In genomic region chr10:96524745-96525144, GRCh38 we compare ENCODE assay signal across 14 cellular contexts.
"Had no signal": no experiment of that assay in that cellular context is flagged by ENCODE, and none has a peak within 500 bp of the region (broad histone marks: within the 10 kb centered on the region; RNA-seq: fewer than 3 reads in every experiment).

No MANE protein-coding gene starts in this region.

- DNase-seq: dermis blood vessel endothelial cell; esophagus squamous epithelium; foreskin fibroblast; glutamatergic neuron; islet precursor cell; mammary epithelial cell; naive thymus-derived CD4-positive, alpha-beta T cell; ovary; small intestine; stimulated activated CD4-positive, alpha-beta T cell treated with anti-CD3 and anti-CD28 coated beads, Interleukin-12 subunit alpha, Interleukin-12 subunit beta, amount 100 ng/mL, for 4 hours; stimulated activated naive CD4-positive, alpha-beta T cell treated with Interleukin-2 at 50 U/mL for 16 hours; trophoblast cell had no signal

- ATAC-seq: gastroesophageal sphincter; left lobe of liver; naive thymus-derived CD4-positive, alpha-beta T cell had no signal
